ENCODE assay signal across 8 cellular contexts in the genomic region with DNA sequence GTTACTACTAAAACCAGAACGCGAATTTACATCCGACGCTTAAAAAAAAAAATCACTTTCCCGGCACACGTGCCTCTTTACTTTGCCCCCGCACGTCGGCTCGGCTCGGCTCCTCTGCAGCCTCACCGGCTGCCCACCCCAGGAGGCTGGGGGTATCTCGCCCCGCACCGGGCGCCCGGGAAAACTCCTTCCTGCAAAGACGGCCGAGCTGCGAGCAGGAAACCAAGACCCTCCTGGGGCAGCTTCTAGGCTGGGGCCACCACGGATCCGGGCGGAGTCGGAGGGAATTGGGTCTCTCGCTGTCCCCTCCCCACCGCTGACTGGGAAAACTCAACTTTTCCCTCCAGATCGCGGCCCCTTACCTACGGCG. TPM values are rescaled to one million over a fixed set of nuclear protein-coding genes. Genes with fewer than 3 reads are reported as not detected.
A peak's percentile ranks its signal among the peaks of the same experiment; 100 is the strongest.
DNase-seq lines count a peak whose midpoint lies in the region; ATAC-seq and TF ChIP-seq lines count a peak whose summit lies in the region.

No MANE protein-coding gene starts in this region.

- no peak for ATAC-seq in GM21515 (IDR thresholded peaks at IDR 0.05; ENCODE audit: unreplicated experiment)

- H3K4me1 ChIP-seq in hepatocyte (ENCODE audit: insufficient read depth) = peaks cover 6% of the 10 kb centered on the region

- WGBS in hepatocyte (ENCODE audit: low lambda C conversion rate, missing lambda C conversion rate) = 2% methylated on average over 30 of the region's 30 CpGs

- peaks cover 9% of the 10 kb centered on the region for H3K4me1 Mint-ChIP-seq in activated naive CD4-positive, alpha-beta T cell treated with anti-CD3 and anti-CD28 coated beads, Interleukin-2, amount 10 ng/mL, durations not matched to agents 7 days and 5 days

- peak overlapping the region; percentile 98 for H2AFZ ChIP-seq in hepatocyte

- CTCF ChIA-PET in activated naive CD4-positive, alpha-beta T cell treated with anti-CD3 and anti-CD28 coated beads, Interleukin-2, amount 10 ng/mL, durations not matched to agents 7 days and 5 days (lab: Charles Lee) = no interaction called here

- H3K27me3 Mint-ChIP-seq in activated naive CD4-positive, alpha-beta T cell treated with anti-CD3 and anti-CD28 coated beads, Interleukin-2, amount 10 ng/mL, durations not matched to agents 7 days and 5 days = peaks cover 60% of the 10 kb centered on the region

- H3K27ac Mint-ChIP-seq in activated naive CD4-positive, alpha-beta T cell treated with anti-CD3 and anti-CD28 coated beads, Interleukin-2, amount 10 ng/mL, durations not matched to agents 7 days and 5 days = no peak overlapping the region

- DNase-seq in GM06990 (ENCODE audit: extremely low read depth, insufficient read length) (no peak), KBM-7 (peak; percentile 41), hepatocyte (ENCODE audit: low spot score) (no peak), skeletal muscle cell (ENCODE audit: low read depth) (no peak), AML-193 (lab: John Stamatoyannopoulos, UW) (no peak), NOMO-1 treated with dmso at 0.1 percent for 144 hours (lab: John Stamatoyannopoulos, UW; ENCODE audit: unreplicated experiment) (no peak)
- peak; percentile 22 for DNase-seq in activated naive CD4-positive, alpha-beta T cell treated with anti-CD3 and anti-CD28 coated beads, Interleukin-2, amount 10 ng/mL, durations not matched to agents 7 days and 5 days

- H3K79me2 ChIP-seq in hepatocyte = peaks cover 8% of the 10 kb centered on the region

- peak overlapping the region; percentile 79 for H3K4me3 Mint-ChIP-seq in activated naive CD4-positive, alpha-beta T cell treated with anti-CD3 and anti-CD28 coated beads, Interleukin-2, amount 10 ng/mL, durations not matched to agents 7 days and 5 days

- TF ChIP-seq CTCF in GM06990 (IDR thresholded peaks at IDR 0.05; ENCODE audit: insufficient read depth, low read length, poor library complexity, severe bottlenecking) (no peak), hepatocyte (IDR thresholded peaks at IDR 0.05; ENCODE audit: poor library complexity) (no peak)

- no peaks in the 10 kb centered on the region for H3K36me3 Mint-ChIP-seq in activated naive CD4-positive, alpha-beta T cell treated with anti-CD3 and anti-CD28 coated beads, Interleukin-2, amount 10 ng/mL, durations not matched to agents 7 days and 5 days

- no peaks in the 10 kb centered on the region for H3K9me3 Mint-ChIP-seq in activated naive CD4-positive, alpha-beta T cell treated with anti-CD3 and anti-CD28 coated beads, Interleukin-2, amount 10 ng/mL, durations not matched to agents 7 days and 5 days

- H3K9me2 ChIP-seq in hepatocyte (replicated peaks; ENCODE audit: insufficient read depth) = no peaks in the 10 kb centered on the region

- H3K27me3 ChIP-seq in GM06990 (replicated peaks; ENCODE audit: control insufficient read depth, insufficient read depth, low read length) = no peaks in the 10 kb centered on the region
- no peaks in the 10 kb centered on the region for H3K27me3 ChIP-seq in hepatocyte

- no peaks in the 10 kb centered on the region for H3K36me3 ChIP-seq in GM06990 (ENCODE audit: control insufficient read depth, insufficient read depth, low read length)
- no peaks in the 10 kb centered on the region for H3K36me3 ChIP-seq in hepatocyte (replicated peaks; ENCODE audit: insufficient read depth, low read depth)

- no peaks in the 10 kb centered on the region for H4K20me1 ChIP-seq in hepatocyte (ENCODE audit: insufficient read depth, poor library complexity, severe bottlenecking)

- in situ Hi-C loops in KBM-7 (cut with MboI; ENCODE audit: low pct_unique_long_range_greater_than_20kb, low sequenced_read_pairs) = no loop called here

- H3K4me2 ChIP-seq in hepatocyte = peak overlapping the region; percentile 98

- H3K4me3 ChIP-seq in GM06990 (replicated peaks; ENCODE audit: low read depth, low read length) (peak overlapping the region; percentile 70), hepatocyte (peak overlapping the region; percentile 93), skeletal muscle cell (ENCODE audit: low read depth, low read length) (peak overlapping the region; percentile 77)

- H3K9me3 ChIP-seq in hepatocyte (ENCODE audit: low read depth) = no peaks in the 10 kb centered on the region

- peak overlapping the region; percentile 89 for H3K27ac ChIP-seq in hepatocyte

RNA-seq across cellular contexts. Expression of gene VSIG10, which starts 0.6 kb away (rescaled TPM):
- 21.0 and 22.8 TPM in 2 replicates for total RNA-seq in hepatocyte
- polyA plus RNA-seq in hepatocyte = 12.0 and 14.6 TPM in 2 replicates

RNA-seq across cellular contexts. Expression of gene PEBP1, which starts 32.7 kb away (rescaled TPM):
- total RNA-seq in hepatocyte = 551 and 598 TPM in 2 replicates
- polyA plus RNA-seq in hepatocyte = 580 and 685 TPM in 2 replicates

RNA-seq across cellular contexts. Expression of gene WSB2, which starts 42.2 kb away (rescaled TPM):
- 86.2 and 99.5 TPM in 2 replicates for total RNA-seq in hepatocyte
- polyA plus RNA-seq in hepatocyte = 45.4 and 51.5 TPM in 2 replicates

Comparison
In these comparisons a context has a peak if more than half of its experiments do, and no peak if none do; other contexts are left out.
1. DNase-seq: peak in KBM-7 (single experiment) and activated naive CD4-positive, alpha-beta T cell treated with anti-CD3 and anti-CD28 coated beads, Interleukin-2, amount 10 ng/mL, durations not matched to agents 7 days and 5 days (single experiment); none in GM06990 (single experiment), hepatocyte (single experiment), skeletal muscle cell (single experiment), AML-193 (0 of 2) and NOMO-1 treated with dmso at 0.1 percent for 144 hours (single experiment).
2. Peak in every context shown above with its lines, with median percentiles within 50 percentile points of each other: H3K4me3 ChIP-seq.